ENCODE assay signal across 21 cellular contexts in the genomic region with DNA sequence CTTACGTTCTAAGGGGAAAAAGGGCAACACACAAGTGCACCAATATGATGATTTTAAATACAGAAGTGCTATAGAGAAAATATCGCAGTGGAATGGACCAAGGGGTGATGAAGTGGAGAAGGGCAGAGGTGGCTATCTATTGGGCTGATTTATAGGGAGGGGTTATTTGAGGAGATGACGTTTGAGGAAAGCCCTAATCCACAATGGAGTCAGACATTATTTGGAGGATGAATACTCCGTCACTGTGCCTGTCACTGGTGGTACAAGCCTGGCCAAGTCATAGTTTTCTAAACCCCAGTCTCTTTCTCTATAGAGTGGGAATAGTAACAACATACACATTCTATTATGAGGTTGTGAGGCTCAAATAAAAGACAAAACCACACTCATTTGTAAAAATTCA. TPM values are rescaled to one million over a fixed set of nuclear protein-coding genes. Genes with fewer than 3 reads are reported as not detected.
DNase-seq lines count a peak whose midpoint lies in the region; ATAC-seq and TF ChIP-seq lines count a peak whose summit lies in the region.
"Had no signal": no experiment of that assay in that cellular context is flagged by ENCODE, and none has a peak within 500 bp of the region (broad histone marks: within the 10 kb centered on the region; RNA-seq: fewer than 3 reads in every experiment).

No MANE protein-coding gene starts in this region.

- no peaks in the 10 kb centered on the region for H3K27me3 ChIP-seq in BLaER1 treated with 17β-estradiol and CSF1 and Interleukin-3, amounts not matched to agents 10 nM and 100 nM
- H3K27me3 ChIP-seq in MM.1S (replicated peaks; ENCODE audit: insufficient read depth, low read length) (no peaks in the 10 kb centered on the region), gastroesophageal sphincter (no peaks in the 10 kb centered on the region), spleen (replicated peaks in 1 of 7) (no peaks in the 10 kb centered on the region)
- H3K27me3 ChIP-seq: left lung had no signal

- 84 to 85% methylated on average over 4 of the region's 4 CpGs for WGBS in gastroesophageal sphincter (ENCODE audit: low coverage in 1 of 2), 2 donors
- 81 to 88% (median 84%) methylated on average over 4 of the region's 4 CpGs for WGBS in spleen, 5 donors

- TF ChIP-seq POLR2A in gastroesophageal sphincter (IDR thresholded peaks at IDR 0.05) (no peak), spleen (IDR thresholded peaks at IDR 0.05) (no peak)

- no peaks in the 10 kb centered on the region for H3K9me3 ChIP-seq in BLaER1 treated with 17β-estradiol and CSF1 and Interleukin-3, amounts not matched to agents 10 nM and 100 nM (replicated peaks in 1 of 11)
- H3K9me3 ChIP-seq in MM.1S (replicated peaks; ENCODE audit: insufficient read depth, low read length) (no peaks in the 10 kb centered on the region), gastroesophageal sphincter (no peaks in the 10 kb centered on the region), spleen (no peaks in the 10 kb centered on the region)
- H3K9me3 ChIP-seq: left lung had no signal

- H3K4me2 ChIP-seq in BLaER1 treated with 17β-estradiol and CSF1 and Interleukin-3, amounts not matched to agents 10 nM and 100 nM = peak overlapping the region; percentile 55 to 100 (median 84)
- H3K4me2 ChIP-seq in MM.1S (ENCODE audit: low read depth, low read length) = peak overlapping the region; percentile 96

- H2AFZ ChIP-seq in MM.1S (ENCODE audit: low read length) = no peak overlapping the region

- H3K4me3 ChIP-seq in BLaER1 treated with 17β-estradiol and CSF1 and Interleukin-3, amounts not matched to agents 10 nM and 100 nM = peak overlapping the region in 1 of 10 experiments; percentile 34; a peak in 1 of 20 replicates
- peak overlapping the region; percentile 18; the same call in 1 of the 2 replicates for H3K4me3 ChIP-seq in MM.1S (ENCODE audit: low read length)
- H3K4me3 ChIP-seq in gastroesophageal sphincter = no peak overlapping the region
- H3K4me3 ChIP-seq in spleen = no peak overlapping the region
- H3K4me3 ChIP-seq: left lung had no signal

- H3F3A ChIP-seq in MM.1S (ENCODE audit: insufficient read depth, low read length) = peaks cover 54% of the 10 kb centered on the region

- intact Hi-C loops in spleen (cut with DNase I; ENCODE audit: low total_unique reads) = loop anchor here (10.0 kb wide), 1 partner anchor 100 kb away; no protein-coding TSS in a partner anchor

- H3K27ac ChIP-seq in BLaER1 treated with 17β-estradiol and CSF1 and Interleukin-3, amounts not matched to agents 10 nM and 100 nM = peak overlapping the region; percentile 71 to 99 (median 95); a peak in 19 of 22 replicates
- peak overlapping the region; percentile 97 for H3K27ac ChIP-seq in MM.1S (ENCODE audit: low read length)
- H3K27ac ChIP-seq in gastroesophageal sphincter = peak overlapping the region; percentile 82 to 85 (median 82)
- H3K27ac ChIP-seq in spleen = peak overlapping the region in 7 of 8 donors; percentile 44 to 91 (median 78)

- H4K20me1 ChIP-seq in BLaER1 treated with 17β-estradiol and CSF1 and Interleukin-3, amounts not matched to agents 10 nM and 100 nM = peaks cover 0 to 60% (median 4%) of the 10 kb centered on the region in 11 experiments; a peak in 9 of 22 replicates
- peaks cover 5% of the 10 kb centered on the region; the same call in 1 of the 2 replicates for H4K20me1 ChIP-seq in MM.1S (ENCODE audit: insufficient read depth, low read length)

- H3K9me2 ChIP-seq in MM.1S (replicated peaks; ENCODE audit: insufficient read depth, low read length) = no peaks in the 10 kb centered on the region

- H3K9ac ChIP-seq in BLaER1 treated with 17β-estradiol and CSF1 and Interleukin-3, amounts not matched to agents 10 nM and 100 nM = peak overlapping the region in 10 of 11 experiments; percentile 18 to 75 (median 57); a peak in 12 of 22 replicates
- H3K9ac ChIP-seq in MM.1S (ENCODE audit: low read length) = peak overlapping the region; percentile 56

- ATAC-seq in gastroesophageal sphincter = no peak
- no peak for ATAC-seq in HG02623 (IDR thresholded peaks at IDR 0.05; ENCODE audit: unreplicated experiment)

- H3K4me1 ChIP-seq in BLaER1 treated with 17β-estradiol and CSF1 and Interleukin-3, amounts not matched to agents 10 nM and 100 nM = peaks cover 74 to 100% (median 97%) of the 10 kb centered on the region in 10 experiments
- H3K4me1 ChIP-seq in MM.1S (ENCODE audit: low read length) (peaks cover 52% of the 10 kb centered on the region), gastroesophageal sphincter (peaks cover 5 to 80% (median 6%) of the 10 kb centered on the region in 3 donors), spleen (peaks cover 17 to 100% (median 69%) of the 10 kb centered on the region in 6 donors)

- DNase-seq in MM.1S = no peak
- no peak for DNase-seq in spleen
- no peak for DNase-seq in activated naive CD4-positive, alpha-beta T cell treated with anti-CD3 and anti-CD28 coated beads, Interleukin-2, amount 50 U/mL, for 16 hours
- no peak for DNase-seq in activated CD4-positive, CD25-positive, alpha-beta regulatory T cell (lab: John Stamatoyannopoulos, UW)
- DNase-seq in NCI-H146 treated with DMSO at 0.1 percent for 48 hours (lab: John Stamatoyannopoulos, UW; ENCODE audit: unreplicated experiment) = no peak
- DNase-seq: activated CD4-positive, alpha-beta T cell treated with anti-CD3 and anti-CD28 coated beads, Interleukin-2, amount 50 U/mL, for 1 hour; activated gamma-delta T cell; CD8-positive, alpha-beta memory T cell; DND-41; effector CD4-positive, alpha-beta T cell; KBM-7; left lung; MV-4-11; NCI-H2029 treated with DMSO at 0.1 percent for 48 hours; NCI-H510A; SHP77; stimulated activated CD4-positive, alpha-beta T cell treated with anti-CD3 and anti-CD28 coated beads, Interleukin-2, amount 100 ng/mL, for 24 hours; T-helper 1 cell had no signal

- no peak for TF ChIP-seq EP300 in gastroesophageal sphincter (IDR thresholded peaks at IDR 0.05)

- peaks cover 6 to 46% (median 31%) of the 10 kb centered on the region in 11 experiments; a peak in 15 of 22 replicates for H3K36me3 ChIP-seq in BLaER1 treated with 17β-estradiol and CSF1 and Interleukin-3, amounts not matched to agents 10 nM and 100 nM
- H3K36me3 ChIP-seq in MM.1S (replicated peaks; ENCODE audit: insufficient read depth, low read length) (no peaks in the 10 kb centered on the region; the same call in 1 of the 2 replicates), gastroesophageal sphincter (no peaks in the 10 kb centered on the region), spleen (no peaks in the 10 kb centered on the region)
- H3K36me3 ChIP-seq: left lung had no signal

- TF ChIP-seq CTCF in MM.1S (IDR thresholded peaks at IDR 0.05; ENCODE audit: low read length) = no peak
- TF ChIP-seq CTCF in gastroesophageal sphincter (IDR thresholded peaks at IDR 0.05) = no peak
- TF ChIP-seq CTCF in spleen (IDR thresholded peaks at IDR 0.05 in 8 of 11, conservative IDR thresholded peaks at IDR 0.05 in 3 of 11) = no peak

- peaks cover 99% of the 10 kb centered on the region for H3K79me2 ChIP-seq in MM.1S (ENCODE audit: low read length)

RNA-seq across cellular contexts. Expression of gene MEF2C, which starts 48.5 kb away (rescaled TPM):
- total RNA-seq in gastroesophageal sphincter = 10 to 100 TPM; 23.1 to 66.9 (median 29.5) TPM
- total RNA-seq in spleen = 100 to 1,000 TPM in 6 of 7 donors, 10 to 100 TPM in 1; 94.4 to 153 (median 129) TPM
- polyA plus RNA-seq in spleen = 10 to 100 TPM; 19.3 to 24.6 (median 24.3) TPM
- polyA plus RNA-seq: CD8-positive, alpha-beta memory T cell had no signal
